ENCODE assay signal across 18 cellular contexts in the genomic region with DNA sequence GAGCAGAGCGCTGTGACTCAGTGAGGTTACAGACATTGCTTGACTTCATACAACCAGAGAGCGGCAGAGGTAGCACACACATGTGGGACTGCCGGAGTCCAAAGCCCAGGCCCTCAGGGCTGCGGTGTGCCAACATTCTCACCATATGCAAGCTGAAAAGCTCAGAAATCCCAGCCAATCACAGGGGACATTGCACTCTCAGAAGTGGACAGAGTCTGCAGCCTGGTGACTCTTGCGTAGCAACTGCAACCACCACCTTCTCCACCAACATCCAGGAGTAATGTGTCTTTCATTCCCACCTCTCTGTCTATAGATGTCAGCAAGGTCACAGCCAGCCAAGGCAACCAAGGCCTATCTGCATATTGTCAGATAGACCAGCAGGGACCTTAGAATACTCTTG.
A peak's percentile ranks its signal among the peaks of the same experiment; 100 is the strongest.
DNase-seq lines count a peak whose midpoint lies in the region; ATAC-seq and TF ChIP-seq lines count a peak whose summit lies in the region.
"Had no signal": no experiment of that assay in that cellular context is flagged by ENCODE, and none has a peak within 500 bp of the region (broad histone marks: within the 10 kb centered on the region; RNA-seq: fewer than 3 reads in every experiment).

No MANE protein-coding gene starts in this region.

- no peaks in the 10 kb centered on the region for H3K36me3 Mint-ChIP-seq in chondrocyte (ENCODE audit: low read depth)
- H3K36me3 Mint-ChIP-seq: CD4-positive, CD25-positive, alpha-beta regulatory T cell had no signal

- H3K9me3 Mint-ChIP-seq in chondrocyte (ENCODE audit: low read depth) = peaks cover 6% of the 10 kb centered on the region
- H3K9me3 Mint-ChIP-seq: CD8-positive, alpha-beta memory T cell; GM23338; H9; HFFc6 had no signal

- H3K27ac Mint-ChIP-seq in chondrocyte (ENCODE audit: unreplicated experiment) = peak overlapping the region; percentile 81
- H3K27ac Mint-ChIP-seq: B cell; CD8-positive, alpha-beta memory T cell; GM23338; H9; HFFc6 had no signal

- DNase-seq in cardiac septum (ENCODE audit: low spot score) = peak; percentile 72
- DNase-seq in Right ventricle myocardium superior = no peak
- DNase-seq in chondrocyte (ENCODE audit: low spot score) = no peak
- DNase-seq in posterior vena cava (ENCODE audit: low spot score) = peak; percentile 67
- DNase-seq in HCEC 1CT = no peak
- DNase-seq in activated CD8-positive, alpha-beta memory T cell treated with anti-CD3 and anti-CD28 coated beads, Interleukin-2, amount 50 U/mL, for 4 hours = no peak
- DNase-seq in T1000 (lab: John Stamatoyannopoulos, UW) = no peak
- DNase-seq: CD4-positive, CD25-positive, alpha-beta regulatory T cell; CD8-positive, alpha-beta memory T cell; DMS 273 treated with DMSO at 0.1 percent for 48 hours; DMS79; EL; GDM1; H9; HFFc6 had no signal

- peaks cover 69% of the 10 kb centered on the region for H3K4me1 Mint-ChIP-seq in chondrocyte (ENCODE audit: low read depth)
- H3K4me1 Mint-ChIP-seq: B cell; CD4-positive, CD25-positive, alpha-beta regulatory T cell; CD8-positive, alpha-beta memory T cell had no signal

- no peak for TF ChIP-seq CTCF in chondrocyte (IDR thresholded peaks at IDR 0.05)

- intact Hi-C loops in cardiac septum (cut with DNase I) (no loop called here), Right ventricle myocardium superior (cut with DNase I) (no loop called here), posterior vena cava (cut with DNase I) (no loop called here)

- no peak overlapping the region for H3K4me3 Mint-ChIP-seq in chondrocyte (ENCODE audit: unreplicated experiment)
- H3K4me3 Mint-ChIP-seq: B cell; CD4-positive, CD25-positive, alpha-beta regulatory T cell; CD8-positive, alpha-beta memory T cell; GM23338; H9; HFFc6 had no signal

- no peaks in the 10 kb centered on the region for H3K27me3 Mint-ChIP-seq in chondrocyte (ENCODE audit: low read depth)
- H3K27me3 Mint-ChIP-seq: CD4-positive, CD25-positive, alpha-beta regulatory T cell had no signal

- no peak for ATAC-seq in Right ventricle myocardium superior (ENCODE audit: poor library complexity)
- ATAC-seq: GM12878, GM23338 had no signal

Comparison
In these comparisons a context has a peak if more than half of its experiments do, and no peak if none do; other contexts are left out.
1. DNase-seq: peak in cardiac septum (single experiment) and posterior vena cava (single experiment); none in Right ventricle myocardium superior (single experiment), chondrocyte (single experiment), HCEC 1CT (single experiment), activated CD8-positive, alpha-beta memory T cell treated with anti-CD3 and anti-CD28 coated beads, Interleukin-2, amount 50 U/mL, for 4 hours (single experiment) and T1000 (single experiment).